8 cellular contexts compared by ENCODE assay signal in genomic region chr16:30409125-30410060, GRCh38. TPM values are rescaled to one million over a fixed set of nuclear protein-coding genes. Genes with fewer than 3 reads are reported as not detected.
DNase-seq lines count a peak whose midpoint lies in the region; ATAC-seq and TF ChIP-seq lines count a peak whose summit lies in the region.

No MANE protein-coding gene starts in this region.

- H2BK120ac ChIP-seq in H9 (ENCODE audit: low read depth, low read length, poor library complexity, severe bottlenecking), result no peak overlapping the region

- no peak overlapping the region for H4K91ac ChIP-seq in H9 (ENCODE audit: insufficient read length, low read depth, low read length)

- H3K4me1 ChIP-seq in H9 (ENCODE audit: insufficient read depth, low read length), result no peaks in the 10 kb centered on the region
- peaks cover 0 to 26% of the 10 kb centered on the region in 2 donors for H3K4me1 ChIP-seq in right atrium auricular region

- H3K36me3 Mint-ChIP-seq in CD4-positive, alpha-beta T cell (ENCODE audit: low read depth), result peaks cover 11% of the 10 kb centered on the region
- H3K36me3 Mint-ChIP-seq in H9 (ENCODE audit: insufficient read depth in 1 of 3, low read depth in 3 of 3), result peaks cover 25 to 33% (median 28%) of the 10 kb centered on the region in 3 experiments; a peak in 6 of 7 replicates

- no peak overlapping the region for H3K14ac ChIP-seq in H9 (ENCODE audit: insufficient read depth, low read length)

- H2BK12ac ChIP-seq in H9 (ENCODE audit: insufficient read length, low read depth, low read length), result no peak overlapping the region

- TF ChIP-seq CTCF in CD4-positive, alpha-beta T cell (IDR thresholded peaks at IDR 0.05), result peak; percentile 91
- TF ChIP-seq CTCF in H9 (conservative IDR thresholded peaks at IDR 0.05) (peak; percentile 95), right atrium auricular region (IDR thresholded peaks at IDR 0.05) (peak; percentile 87 to 96), retinal pigment epithelial cell (conservative IDR thresholded peaks at IDR 0.05; ENCODE audit: low read depth, low read length) (peak; percentile 98)

- CTCF ChIA-PET in CD4-positive, alpha-beta T cell (lab: Charles Lee), result interaction anchor here (0.5 to 3.9 kb wide), 34 partner anchors 8 to 346 kb away, joined by 3 to 20 read pairs (median 4); partner anchors contain the start of genes CD2BP2, CORO1A, DCTPP1 and MYL11

- H3K27me3 Mint-ChIP-seq in CD4-positive, alpha-beta T cell, result no peaks in the 10 kb centered on the region
- peaks cover 2% of the 10 kb centered on the region; the same call in 1 of the 2 replicates for H3K27me3 Mint-ChIP-seq in H9 (ENCODE audit: low read depth)

- H3K4me3 Mint-ChIP-seq in CD4-positive, alpha-beta T cell, result peak overlapping the region; percentile 84
- peak overlapping the region; percentile 8 to 87; a peak in 3 of 5 replicates for H3K4me3 Mint-ChIP-seq in H9

- no peak overlapping the region for H3K4me2 ChIP-seq in H9 (ENCODE audit: insufficient read depth, insufficient read length, low read length)

- ATAC-seq in CD4-positive, alpha-beta T cell (ENCODE audit: poor library complexity), result peak; percentile 77
- no peak for ATAC-seq in GM18519 (IDR thresholded peaks at IDR 0.05; ENCODE audit: low FRiP score, unreplicated experiment)

- H3K4me3 ChIP-seq in right atrium auricular region, result no peak overlapping the region
- no peak overlapping the region for H3K4me3 ChIP-seq in retinal pigment epithelial cell (ENCODE audit: low read length)

- no peak overlapping the region for H2BK20ac ChIP-seq in H9 (ENCODE audit: low read depth, low read length, poor library complexity, severe bottlenecking)

- no peak overlapping the region for H3K23ac ChIP-seq in H9 (ENCODE audit: insufficient read length, low read depth, low read length)

- H3K56ac ChIP-seq in H9 (ENCODE audit: insufficient read length, low read depth, low read length), result no peak overlapping the region

- peak overlapping the region; percentile 21 for H3K27ac ChIP-seq in CD4-positive, alpha-beta T cell (ENCODE audit: low read depth, low read length)
- no peak overlapping the region for H3K27ac ChIP-seq in H9 (ENCODE audit: insufficient read length, low read depth, low read length)
- peak overlapping the region in 1 of 2 donors; percentile 54 for H3K27ac ChIP-seq in right atrium auricular region

- no peaks in the 10 kb centered on the region for H3K79me1 ChIP-seq in H9 (ENCODE audit: insufficient read depth, low read depth, low read length, poor library complexity, severe bottlenecking)

- peak; percentile 85 to 97 (median 93) for DNase-seq in CD4-positive, alpha-beta T cell
- DNase-seq in H9 (peak; percentile 92), NCI-H187 treated with DMSO at 0.1 percent for 48 hours (lab: John Stamatoyannopoulos, UW) (peak; percentile 22), T-helper 22 cell (ENCODE audit: low read depth) (peak; percentile 76), amygdala (lab: John Stamatoyannopoulos, UW) (peak in 55 of 56 donors; percentile 11 to 94 (median 77)), right atrium auricular region (ENCODE audit: low spot score) (peak; percentile 94), retinal pigment epithelial cell (ENCODE audit: low read depth) (no peak)

- no peaks in the 10 kb centered on the region for H3K9me3 ChIP-seq in CD4-positive, alpha-beta T cell (ENCODE audit: control insufficient read depth, low read length)
- H3K9me3 ChIP-seq in H9 (ENCODE audit: control insufficient read depth, low read depth, low read length) (no peaks in the 10 kb centered on the region), right atrium auricular region (no peaks in the 10 kb centered on the region)

- H3K27ac Mint-ChIP-seq in CD4-positive, alpha-beta T cell, result peak overlapping the region; percentile 79
- H3K27ac Mint-ChIP-seq in H9, result peak overlapping the region in 2 of 3 experiments; percentile 55 to 62; a peak in 2 of 7 replicates

- peaks cover 4% of the 10 kb centered on the region for H3K23me2 ChIP-seq in H9 (ENCODE audit: insufficient read length, low read depth, low read length, poor library complexity, severe bottlenecking)

- no peak overlapping the region for H2BK15ac ChIP-seq in H9 (ENCODE audit: low read depth, low read length)

- H3K27me3 ChIP-seq in CD4-positive, alpha-beta T cell (ENCODE audit: control insufficient read depth, insufficient read depth, low read length), result no peaks in the 10 kb centered on the region
- H3K27me3 ChIP-seq in H9 (ENCODE audit: insufficient read depth, low read length) (no peaks in the 10 kb centered on the region), right atrium auricular region (no peaks in the 10 kb centered on the region)

- peaks cover 21% of the 10 kb centered on the region for H3K4me1 Mint-ChIP-seq in CD4-positive, alpha-beta T cell (ENCODE audit: low read depth)
- H3K4me1 Mint-ChIP-seq in H9, result peaks cover 12 to 19% of the 10 kb centered on the region in 2 experiments

- no peak overlapping the region for H4K5ac ChIP-seq in H9 (ENCODE audit: insufficient read length, low read depth, low read length)

- no peaks in the 10 kb centered on the region for H3K9me3 Mint-ChIP-seq in CD4-positive, alpha-beta T cell
- no peaks in the 10 kb centered on the region for H3K9me3 Mint-ChIP-seq in H9

- no peak overlapping the region for H4K8ac ChIP-seq in H9 (replicated peaks; ENCODE audit: insufficient read length, low read depth, low read length)

- intact Hi-C loops in CD4-positive, alpha-beta T cell (cut with DNase I, micrococcal nuclease), result loop anchor here (1.0 to 10.0 kb wide), 6 partner anchors 27 to 345 kb away; partner anchors contain the start of genes ALDOA (in 2 of the 2), CD2BP2 (in 2 of the 2), MYL11 (in 1 of the 2) and SEPTIN1 (in 1 of the 2)

- no peak overlapping the region for H3T11ph ChIP-seq in H9 (ENCODE audit: low read length)

- H3K36me3 ChIP-seq in right atrium auricular region, result peaks cover 5% of the 10 kb centered on the region

- POLR2A ChIA-PET in CD4-positive, alpha-beta T cell (lab: Charles Lee), result interaction anchor here (0.6 to 5.1 kb wide), 12 partner anchors 9 to 344 kb away, joined by 3 to 131 read pairs (median 5); partner anchors contain the start of genes ALDOA, CORO1A, DCTPP1 and FBRS

- no peak overlapping the region for H3K4ac ChIP-seq in H9 (ENCODE audit: low read depth, low read length)

- H2AK5ac ChIP-seq in H9 (ENCODE audit: insufficient read length, low read length), result no peak overlapping the region

- no peak overlapping the region for H2BK5ac ChIP-seq in H9 (ENCODE audit: insufficient read length, low read length)

- H2AFZ ChIP-seq in H9 (ENCODE audit: low read length), result no peak overlapping the region

- H4K20me1 ChIP-seq in H9 (ENCODE audit: control insufficient read depth, insufficient read depth, insufficient read length), result no peaks in the 10 kb centered on the region

- no peak overlapping the region for H3K9ac ChIP-seq in H9 (ENCODE audit: extremely low read depth, insufficient read length, low read length)

- no peak overlapping the region for H3K18ac ChIP-seq in H9 (ENCODE audit: insufficient read length, low read depth, low read length)

- H3K79me2 ChIP-seq in H9 (ENCODE audit: insufficient read depth, low read length), result 0 out of 2 replicates have a peak, but pooled peaks cover 1% of the 10 kb centered on the region

- WGBS in H9 (ENCODE audit: extremely low coverage, insufficient read length, low lambda C conversion rate), result no CpG with 5 or more reads among the region's 15 CpGs

RNA-seq across cellular contexts. Expression of gene ZNF771, which starts 2.0 kb away (rescaled TPM):
- 1 to 10 TPM in 1 of 2 experiments, under 1 TPM in 1; 0.80 to 1.2 TPM for total RNA-seq in CD4-positive, alpha-beta T cell
- total RNA-seq in H9 (2021) (9.7 and 10.5 TPM in 2 replicates), right atrium auricular region (10 to 100 TPM; 13.0 to 14.3 TPM)

RNA-seq across cellular contexts. Expression of gene ZNF48, which starts 14.2 kb away (rescaled TPM):
- total RNA-seq in CD4-positive, alpha-beta T cell, result 1 to 10 TPM; 3.4 to 3.5 TPM
- total RNA-seq in H9 (2021) (57.3 and 61.2 TPM in 2 replicates), right atrium auricular region (10 to 100 TPM in 1 of 2 donors, 1 to 10 TPM in 1; 5.7 to 10.7 TPM)

RNA-seq across cellular contexts. Expression of gene DCTPP1, which starts 20.4 kb away (rescaled TPM):
- total RNA-seq in CD4-positive, alpha-beta T cell, result 1 to 10 TPM; 5.4 to 6.5 TPM
- total RNA-seq in H9 (2021) (78.1 and 78.3 TPM in 2 replicates), right atrium auricular region (10 to 100 TPM; 14.4 to 18.7 TPM)

RNA-seq across cellular contexts. Expression of gene SEPTIN1, which starts 27.0 kb away (rescaled TPM):
- total RNA-seq in CD4-positive, alpha-beta T cell, result 100 to 1,000 TPM; 161 to 163 TPM
- total RNA-seq in H9 (2021) (1.4 and 2.5 TPM in 2 replicates), right atrium auricular region (under 1 TPM in 1 of 2 donors, not detected in 1; 0.35 TPM)

RNA-seq across cellular contexts. Expression of gene MYL11, which starts 34.8 kb away (rescaled TPM):
- 1 to 10 TPM in 1 of 2 experiments, under 1 TPM in 1; 0.95 to 2.4 TPM for total RNA-seq in CD4-positive, alpha-beta T cell
- total RNA-seq in H9 (2021) (0.70 and 1.4 TPM in 2 replicates), right atrium auricular region (not detected)
